8 cellular contexts compared by ENCODE assay signal in genomic region chr9:124776613-124776951, GRCh38. TPM values are rescaled to one million over a fixed set of nuclear protein-coding genes. Genes with fewer than 3 reads are reported as not detected.
A peak's percentile ranks its signal among the peaks of the same experiment; 100 is the strongest.
DNase-seq lines count a peak whose midpoint lies in the region; ATAC-seq and TF ChIP-seq lines count a peak whose summit lies in the region.

No MANE protein-coding gene starts in this region.

- no peaks in the 10 kb centered on the region for H3K36me3 ChIP-seq in BE2C
- no peaks in the 10 kb centered on the region for H3K36me3 ChIP-seq in MG63

- peaks cover 18 to 19% of the 10 kb centered on the region in 2 donors for H3K4me1 Mint-ChIP-seq in effector memory CD8-positive, alpha-beta T cell (ENCODE audit: low read depth in 2 of 2)
- H3K4me1 Mint-ChIP-seq in nephron progenitor cell: peaks cover 47% of the 10 kb centered on the region

- TF ChIP-seq CTCF in BE2C (IDR thresholded peaks at IDR 0.05; ENCODE audit: low read depth, low read length) (no peak), nephron progenitor cell (IDR thresholded peaks at IDR 0.05) (no peak)

- H3K36me3 Mint-ChIP-seq in effector memory CD8-positive, alpha-beta T cell (ENCODE audit: insufficient read depth): peaks cover 3% of the 10 kb centered on the region
- H3K36me3 Mint-ChIP-seq in nephron progenitor cell (ENCODE audit: low read depth): no peaks in the 10 kb centered on the region

- no peaks in the 10 kb centered on the region for H3K9me3 Mint-ChIP-seq in effector memory CD8-positive, alpha-beta T cell
- H3K9me3 Mint-ChIP-seq in nephron progenitor cell: no peaks in the 10 kb centered on the region

- H3K4me3 ChIP-seq in BE2C (ENCODE audit: low read depth, low read length) (peak overlapping the region; percentile 3; the same call in 1 of the 2 replicates), MG63 (peak overlapping the region; percentile 23; the same call in 1 of the 2 replicates)

- H3K27me3 ChIP-seq in BE2C (peaks cover 18% of the 10 kb centered on the region), MG63 (no peaks in the 10 kb centered on the region)

- DNase-seq in BE2C: no peak
- no peak for DNase-seq in MG63
- no peak for DNase-seq in effector memory CD8-positive, alpha-beta T cell
- no peak for DNase-seq in nephron progenitor cell
- DNase-seq in iPS-NIHi11 (ENCODE audit: low spot score): no peak
- no peak for DNase-seq in HUDEP-2 (lab: John Stamatoyannopoulos, UW; ENCODE audit: unreplicated experiment in 76 of 76)
- no peak for DNase-seq in pons (ENCODE audit: low spot score)
- DNase-seq in T1000 (lab: John Stamatoyannopoulos, UW): no peak

- H3K4me1 ChIP-seq in BE2C: no peaks in the 10 kb centered on the region

- no peak for ATAC-seq in effector memory CD8-positive, alpha-beta T cell (replicated peaks)

- H3K27ac Mint-ChIP-seq in effector memory CD8-positive, alpha-beta T cell: no peak overlapping the region
- peak overlapping the region; percentile 83 for H3K27ac Mint-ChIP-seq in nephron progenitor cell

- H3K27me3 Mint-ChIP-seq in effector memory CD8-positive, alpha-beta T cell: peaks cover 12 to 39% of the 10 kb centered on the region in 2 donors
- H3K27me3 Mint-ChIP-seq in nephron progenitor cell (ENCODE audit: low read depth, poor library complexity): peaks cover 41% of the 10 kb centered on the region

- H3K9me3 ChIP-seq in BE2C (no peaks in the 10 kb centered on the region), MG63 (no peaks in the 10 kb centered on the region)

- peak overlapping the region; percentile 80 to 81 for H3K4me3 Mint-ChIP-seq in effector memory CD8-positive, alpha-beta T cell
- H3K4me3 Mint-ChIP-seq in nephron progenitor cell: peak overlapping the region; percentile 86

RNA-seq across cellular contexts. Expression of gene OLFML2A, which starts 0.4 kb away (rescaled TPM):
- 0.09 TPM for polyA plus RNA-seq in BE2C (2012; ENCODE audit: insufficient read depth, insufficient read length, low read depth)
- total RNA-seq in MG63 (2014; rRNA removed; shearing (Covaris generic); ENCODE audit: low replicate concordance): 0.20 and 1.5 TPM in 2 replicates

RNA-seq across cellular contexts. Expression of gene NR6A1, which starts 5.5 kb away (rescaled TPM):
- polyA plus RNA-seq in BE2C (2012; ENCODE audit: insufficient read depth, insufficient read length, low read depth): 0.23 TPM
- total RNA-seq in MG63 (2014; rRNA removed; shearing (Covaris generic); ENCODE audit: low replicate concordance): 0.37 and 2.5 TPM in 2 replicates
